18 cellular contexts compared by ENCODE assay signal in the genomic region with DNA sequence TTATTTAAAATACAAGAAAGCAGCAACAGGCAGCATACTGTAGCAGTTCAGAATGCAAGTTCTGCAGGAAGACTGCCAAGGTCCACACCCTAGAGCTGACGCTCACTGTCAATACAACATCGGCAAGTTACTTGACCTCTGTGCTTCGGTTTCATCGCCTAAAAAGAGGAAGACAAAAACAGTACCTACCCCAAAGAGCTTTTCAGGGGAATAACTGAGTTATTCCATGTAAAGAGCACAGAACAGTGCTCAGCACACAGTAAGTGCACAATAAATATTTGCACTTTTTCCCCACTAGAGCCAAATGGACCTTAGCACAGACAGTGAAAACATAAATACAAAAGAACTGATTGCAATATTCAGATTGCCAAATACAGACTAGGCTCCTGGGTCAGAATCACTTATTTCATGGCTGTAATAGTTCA.
DNase-seq lines count a peak whose midpoint lies in the region; ATAC-seq, FAIRE-seq and TF ChIP-seq lines count a peak whose summit lies in the region.
"Had no signal": no experiment of that assay in that cellular context is flagged by ENCODE, and none has a peak within 500 bp of the region (broad histone marks: within the 10 kb centered on the region; RNA-seq: fewer than 3 reads in every experiment).

No MANE protein-coding gene starts in this region.

- peaks cover 37% of the 10 kb centered on the region for H3K4me1 ChIP-seq in HepG2 (ENCODE audit: insufficient read depth, low read length)
- H3K4me1 ChIP-seq in effector memory CD4-positive, alpha-beta T cell (ENCODE audit: control insufficient read depth, insufficient read depth, low read length, poor library complexity, severe bottlenecking) = no peaks in the 10 kb centered on the region

- no peaks in the 10 kb centered on the region for H3K9me3 Mint-ChIP-seq in stimulated activated memory B cell treated with anti-CD40 and anti-IgM and Interleukin-4, amounts not matched to agents 10 μg/mL and 1 μg/mL and 100 μg/mL, for 72 hours
- H3K9me3 Mint-ChIP-seq: CD4-positive, CD25-positive, alpha-beta regulatory T cell had no signal

- peak overlapping the region; percentile 49 for H3K27ac Mint-ChIP-seq in stimulated activated memory B cell treated with anti-CD40 and anti-IgM and Interleukin-4, amounts not matched to agents 10 μg/mL and 1 μg/mL and 100 μg/mL, for 72 hours
- H3K27ac Mint-ChIP-seq: T-helper 17 cell had no signal

- FAIRE-seq in HepG2 (lab: Jason Lieb, UNC) = peak; percentile 94
- FAIRE-seq in D721Med (lab: Jason Lieb, UNC) = no peak
- FAIRE-seq: colon had no signal

- no peak overlapping the region for H3K9ac ChIP-seq in HepG2 (ENCODE audit: insufficient read depth, low read depth, low read length)

- no peak overlapping the region for H3K4me3 Mint-ChIP-seq in stimulated activated memory B cell treated with anti-CD40 and anti-IgM and Interleukin-4, amounts not matched to agents 10 μg/mL and 1 μg/mL and 100 μg/mL, for 72 hours
- H3K4me3 Mint-ChIP-seq: CD4-positive, CD25-positive, alpha-beta regulatory T cell; T-helper 17 cell had no signal

- TF ChIP-seq RAD21 in HepG2 (CRISPR knock-in tag; IDR thresholded peaks at IDR 0.05) = no peak

- H4K20me1 ChIP-seq in HepG2 (ENCODE audit: insufficient read depth, low read length) = no peaks in the 10 kb centered on the region

- DNase-seq in NCI-H748 (lab: John Stamatoyannopoulos, UW; ENCODE audit: unreplicated experiment) (peak; percentile 9), NCI-H748 treated with DMSO at 0.1 percent for 48 hours (lab: John Stamatoyannopoulos, UW) (no peak), epithelial cell of esophagus (ENCODE audit: low read depth) (peak; percentile 20), HepG2 (ENCODE audit: low spot score) (peak; percentile 89), NCI-H187 (lab: John Stamatoyannopoulos, UW) (no peak), D721Med (ENCODE audit: insufficient read length, low spot score) (no peak)
- no peak for DNase-seq in effector memory CD4-positive, alpha-beta T cell
- DNase-seq: anterior cingulate cortex; CD4-positive, CD25-positive, alpha-beta regulatory T cell; DND-41; islet precursor cell; KG1; NCI-H1417; stimulated activated naive CD8-positive, alpha-beta T cell treated with anti-CD3 and anti-CD28 coated beads, Interleukin-15, Interleukin-2, amounts not matched to agents 100 U/mL and 50 U/mL, for 24 hours; T-helper 17 cell had no signal

- no TSS peak for BruUV-seq in HepG2 (replicated peaks; lab: Mats Ljungman, UMichigan)

- H3K4me1 Mint-ChIP-seq in stimulated activated memory B cell treated with anti-CD40 and anti-IgM and Interleukin-4, amounts not matched to agents 10 μg/mL and 1 μg/mL and 100 μg/mL, for 72 hours = peaks cover 28% of the 10 kb centered on the region

- peaks cover 23% of the 10 kb centered on the region for H3K36me3 Mint-ChIP-seq in stimulated activated memory B cell treated with anti-CD40 and anti-IgM and Interleukin-4, amounts not matched to agents 10 μg/mL and 1 μg/mL and 100 μg/mL, for 72 hours

- H3K4me3 ChIP-seq in epithelial cell of esophagus (ENCODE audit: low read length) (no peak overlapping the region), HepG2 (replicated peaks in 1 of 3; ENCODE audit: insufficient read depth in 1 of 3, low read depth in 2 of 3, low read length in 3 of 3) (no peak overlapping the region; a peak in 1 of 6 replicates)
- no peak overlapping the region for H3K4me3 ChIP-seq in effector memory CD4-positive, alpha-beta T cell (ENCODE audit: insufficient read depth, low read depth, low read length, poor library complexity, severe bottlenecking)
- H3K4me3 ChIP-seq: upper lobe of left lung had no signal

- peaks cover 15% of the 10 kb centered on the region for H3K79me2 ChIP-seq in HepG2 (ENCODE audit: insufficient read depth, low read length)

- H3K27me3 Mint-ChIP-seq in stimulated activated memory B cell treated with anti-CD40 and anti-IgM and Interleukin-4, amounts not matched to agents 10 μg/mL and 1 μg/mL and 100 μg/mL, for 72 hours = no peaks in the 10 kb centered on the region
- H3K27me3 Mint-ChIP-seq: CD4-positive, CD25-positive, alpha-beta regulatory T cell had no signal

- intact Hi-C loops in HepG2 (cut with micrococcal nuclease; ENCODE audit: unreplicated experiment) = loop anchor here (5.0 kb wide), 1 partner anchor 39 kb away; no protein-coding TSS in a partner anchor

- TF ChIP-seq EP300 in HepG2 (IDR thresholded peaks at IDR 0.05; ENCODE audit: low read depth in 2 of 2, low read length in 2 of 2) = peak in 1 of 2 experiments; percentile 68; a peak in 1 of 4 replicates
- no peak for TF ChIP-seq EP300 in HepG2 (CRISPR knock-in tag; IDR thresholded peaks at IDR 0.05; ENCODE audit: borderline replicate concordance)

- POLR2A ChIA-PET in HepG2 (lab: Yijun Ruan, JAX) = interaction anchor here (0.9 to 2.0 kb wide), 2 partner anchors 86 to 192 kb away, joined by 3 to 10 read pairs; no protein-coding TSS in a partner anchor

- H2AFZ ChIP-seq in HepG2 (ENCODE audit: low read length) = no peak overlapping the region

- CTCF ChIA-PET in HepG2 (lab: Yijun Ruan, JAX; ENCODE audit: low intra/inter-chr PET ratio, low total read pairs) = no interaction called here

- peak; percentile 96 for ATAC-seq in HepG2
- peak; percentile 65 for ATAC-seq in stimulated activated memory B cell treated with anti-CD40 and anti-IgM and Interleukin-4, amounts not matched to agents 10 μg/mL and 1 μg/mL and 100 μg/mL, for 72 hours
- ATAC-seq: stimulated activated naive CD8-positive, alpha-beta T cell treated with anti-CD3 and anti-CD28 coated beads, Interleukin-15, Interleukin-2, amounts not matched to agents 100 U/mL and 50 U/mL, for 24 hours; T-helper 17 cell had no signal

- no peaks in the 10 kb centered on the region for H3K9me3 ChIP-seq in HepG2 (ENCODE audit: low read length)
- no peaks in the 10 kb centered on the region for H3K9me3 ChIP-seq in effector memory CD4-positive, alpha-beta T cell (ENCODE audit: control insufficient read depth, low read length)
- H3K9me3 ChIP-seq: upper lobe of left lung had no signal

- TF ChIP-seq CTCF in epithelial cell of esophagus (IDR thresholded peaks at IDR 0.05; ENCODE audit: insufficient read depth, low read depth, low read length, missing control alignments) (no peak), HepG2 (CRISPR knock-in tag; IDR thresholded peaks at IDR 0.05) (no peak), D721Med (IDR thresholded peaks at IDR 0.05; ENCODE audit: insufficient read depth, missing control alignments) (no peak)

- TF ChIP-seq POLR2A in HepG2 (IDR thresholded peaks at IDR 0.05; ENCODE audit: insufficient read depth in 1 of 2, low read depth in 2 of 2, low read length in 2 of 2) = no peak

- in situ Hi-C loops in HepG2 (cut with HindIII; ENCODE audit: extremely low pct_ligation_motif_present, low pct_unique_long_range_greater_than_20kb) = loop anchor here (25.0 kb wide), 1 partner anchor 464 kb away; no protein-coding TSS in a partner anchor

- no peaks in the 10 kb centered on the region for H3K27me3 ChIP-seq in HepG2 (ENCODE audit: control insufficient read depth in 1 of 2, insufficient read depth in 2 of 2, low read length in 2 of 2)
- no peaks in the 10 kb centered on the region for H3K27me3 ChIP-seq in effector memory CD4-positive, alpha-beta T cell (replicated peaks; ENCODE audit: control insufficient read depth, insufficient read depth, low read length, poor library complexity, severe bottlenecking)
- H3K27me3 ChIP-seq: upper lobe of left lung had no signal

- H3K36me3 ChIP-seq in HepG2 (replicated peaks in 1 of 2; ENCODE audit: control insufficient read depth in 1 of 2, insufficient read depth in 2 of 2, low read length in 2 of 2) = peaks cover 0 to 21% of the 10 kb centered on the region in 2 experiments; a peak in 4 of 5 replicates
- no peaks in the 10 kb centered on the region for H3K36me3 ChIP-seq in effector memory CD4-positive, alpha-beta T cell (ENCODE audit: control insufficient read depth, insufficient read depth, low read length)

- peak overlapping the region; percentile 44 for H3K27ac ChIP-seq in HepG2 (ENCODE audit: extremely low read length, insufficient read depth, low read length)
- H3K27ac ChIP-seq in effector memory CD4-positive, alpha-beta T cell (ENCODE audit: insufficient read depth, low read length, poor library complexity, severe bottlenecking) = no peak overlapping the region

- WGBS in HepG2 (ENCODE audit: low lambda C conversion rate) = 1% methylated on average over 4 of the region's 4 CpGs

- H3K4me2 ChIP-seq in HepG2 (ENCODE audit: low read depth, low read length) = peak overlapping the region; percentile 30

TF ChIP-seq in HepG2, 621 proteins besides CTCF, POLR2A, EP300 and RAD21 (continues in another document):
- TF ChIP-seq ZBED4 (CRISPR knock-in tag; IDR thresholded peaks at IDR 0.05; ENCODE audit: borderline replicate concordance) = peak; percentile 44; the same call in 1 of the 2 replicates

Comparison
In these comparisons a context has a peak if more than half of its experiments do, and no peak if none do; other contexts are left out.
1. DNase-seq: peak in NCI-H748 (single experiment), epithelial cell of esophagus (single experiment) and HepG2 (single experiment); none in NCI-H748 treated with DMSO at 0.1 percent for 48 hours (single experiment), NCI-H187 (0 of 2), effector memory CD4-positive, alpha-beta T cell (0 of 3) and D721Med (single experiment).